1 cellular context compared by ENCODE assay signal in genomic region chr2:169012191-169012792, GRCh38.
TF ChIP-seq lines count a peak whose summit lies in the region.

No MANE protein-coding gene starts in this region.

TF ChIP-seq in liver, 16 proteins besides CTCF, POLR2A, EP300 and RAD21 (continued from another document):
- TF ChIP-seq, protein P1, sequence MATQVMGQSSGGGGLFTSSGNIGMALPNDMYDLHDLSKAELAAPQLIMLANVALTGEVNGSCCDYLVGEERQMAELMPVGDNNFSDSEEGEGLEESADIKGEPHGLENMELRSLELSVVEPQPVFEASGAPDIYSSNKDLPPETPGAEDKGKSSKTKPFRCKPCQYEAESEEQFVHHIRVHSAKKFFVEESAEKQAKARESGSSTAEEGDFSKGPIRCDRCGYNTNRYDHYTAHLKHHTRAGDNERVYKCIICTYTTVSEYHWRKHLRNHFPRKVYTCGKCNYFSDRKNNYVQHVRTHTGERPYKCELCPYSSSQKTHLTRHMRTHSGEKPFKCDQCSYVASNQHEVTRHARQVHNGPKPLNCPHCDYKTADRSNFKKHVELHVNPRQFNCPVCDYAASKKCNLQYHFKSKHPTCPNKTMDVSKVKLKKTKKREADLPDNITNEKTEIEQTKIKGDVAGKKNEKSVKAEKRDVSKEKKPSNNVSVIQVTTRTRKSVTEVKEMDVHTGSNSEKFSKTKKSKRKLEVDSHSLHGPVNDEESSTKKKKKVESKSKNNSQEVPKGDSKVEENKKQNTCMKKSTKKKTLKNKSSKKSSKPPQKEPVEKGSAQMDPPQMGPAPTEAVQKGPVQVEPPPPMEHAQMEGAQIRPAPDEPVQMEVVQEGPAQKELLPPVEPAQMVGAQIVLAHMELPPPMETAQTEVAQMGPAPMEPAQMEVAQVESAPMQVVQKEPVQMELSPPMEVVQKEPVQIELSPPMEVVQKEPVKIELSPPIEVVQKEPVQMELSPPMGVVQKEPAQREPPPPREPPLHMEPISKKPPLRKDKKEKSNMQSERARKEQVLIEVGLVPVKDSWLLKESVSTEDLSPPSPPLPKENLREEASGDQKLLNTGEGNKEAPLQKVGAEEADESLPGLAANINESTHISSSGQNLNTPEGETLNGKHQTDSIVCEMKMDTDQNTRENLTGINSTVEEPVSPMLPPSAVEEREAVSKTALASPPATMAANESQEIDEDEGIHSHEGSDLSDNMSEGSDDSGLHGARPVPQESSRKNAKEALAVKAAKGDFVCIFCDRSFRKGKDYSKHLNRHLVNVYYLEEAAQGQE (IDR thresholded peaks at IDR 0.05) = peak; percentile 44
- TF ChIP-seq MAX (IDR thresholded peaks at IDR 0.05) = peak; percentile 55
- peak; percentile 51 to 87 for TF ChIP-seq JUND (IDR thresholded peaks at IDR 0.05)
- TF ChIP-seq RXRA (IDR thresholded peaks at IDR 0.05) = peak; percentile 45 to 80
